In the genomic region with DNA sequence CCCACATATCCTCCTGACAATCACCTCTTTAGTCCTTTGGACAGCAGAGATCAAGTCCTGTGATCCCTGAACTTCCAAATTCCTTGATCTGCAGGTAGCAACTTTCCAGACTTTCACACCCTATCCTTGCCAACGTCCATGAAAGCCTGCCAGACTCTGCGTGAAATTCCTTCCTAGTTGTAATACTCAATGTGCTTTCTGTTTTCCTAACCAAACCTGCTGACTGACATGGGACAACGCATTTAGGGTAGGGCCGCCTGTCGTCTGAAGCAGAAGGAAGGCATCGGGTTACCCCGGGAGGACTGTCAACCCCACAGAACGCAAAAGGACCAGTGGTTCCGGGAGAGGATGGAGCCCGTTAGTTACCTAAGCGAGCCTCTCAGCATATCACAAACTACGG, we compare ENCODE assay signal across 19 cellular contexts. TPM values are rescaled to one million over a fixed set of nuclear protein-coding genes. Genes with fewer than 3 reads are reported as not detected.
DNase-seq lines count a peak whose midpoint lies in the region; TF ChIP-seq lines count a peak whose summit lies in the region.
"Had no signal": no experiment of that assay in that cellular context is flagged by ENCODE, and none has a peak within 500 bp of the region (broad histone marks: within the 10 kb centered on the region; RNA-seq: fewer than 3 reads in every experiment).

No MANE protein-coding gene starts in this region.

- no peaks in the 10 kb centered on the region for H3F3A ChIP-seq in neural progenitor cell (ENCODE audit: low read depth)

- peaks cover 6% of the 10 kb centered on the region for H3K27me3 Mint-ChIP-seq in activated CD4-positive, alpha-beta T cell treated with anti-CD3 and anti-CD28 coated beads, Interleukin-2, amount 10 ng/mL, durations not matched to agents 24 days and 14 days
- H3K27me3 Mint-ChIP-seq in activated CD4-positive, alpha-beta T cell treated with anti-CD3 and anti-CD28 coated beads, Interleukin-2, amount 10 ng/mL, durations not matched to agents 7 days and 5 days, result peaks cover 12% of the 10 kb centered on the region
- peaks cover 4% of the 10 kb centered on the region for H3K27me3 Mint-ChIP-seq in neural progenitor cell (ENCODE audit: insufficient read depth, low read depth)

- H3K4me1 ChIP-seq in neural progenitor cell, result no peaks in the 10 kb centered on the region

- DNase-seq in activated CD4-positive, alpha-beta T cell treated with anti-CD3 and anti-CD28 coated beads, Interleukin-2, amount 10 ng/mL, durations not matched to agents 24 days and 14 days, result peak; percentile 33
- DNase-seq in activated CD4-positive, alpha-beta T cell treated with anti-CD3 and anti-CD28 coated beads, Interleukin-2, amount 10 ng/mL, durations not matched to agents 7 days and 5 days, result no peak
- DNase-seq in coronary artery (ENCODE audit: low spot score), result no peak
- peak; percentile 12 for DNase-seq in neural progenitor cell (ENCODE audit: low spot score)
- DNase-seq in NCI-H748 treated with DMSO at 0.1 percent for 48 hours (lab: John Stamatoyannopoulos, UW), result no peak
- no peak for DNase-seq in globus pallidus (ENCODE audit: low spot score)
- DNase-seq in NK-92 treated with Interleukin-12 subunit alpha and Interleukin-12 subunit beta, amount 100 ng/mL, for 24 hours (lab: John Stamatoyannopoulos, UW), result no peak
- DNase-seq in activated naive CD4-positive, alpha-beta T cell treated with Interleukin-2 at 50 U/mL for 16 hours, result no peak
- DNase-seq: DMS79 treated with DMSO at 0.1 percent for 48 hours, KG1, MV-4-11, NCI-H1694 treated with DMSO at 0.1 percent for 48 hours, NCI-H774, OCI-M1, Right ventricle myocardium superior had no signal

- H3K27me3 ChIP-seq in neural progenitor cell, result peaks cover 61% of the 10 kb centered on the region

- peak overlapping the region; percentile 40 to 41 for H3K27ac ChIP-seq in coronary artery
- H3K27ac ChIP-seq in neural progenitor cell, result no peak overlapping the region
- H3K27ac ChIP-seq: 22Rv1, SK-N-MC had no signal

- H3K9me3 ChIP-seq in neural progenitor cell (ENCODE audit: low read depth), result no peaks in the 10 kb centered on the region

- TF ChIP-seq CTCF in coronary artery (IDR thresholded peaks at IDR 0.05) (no peak), neural progenitor cell (IDR thresholded peaks at IDR 0.05) (no peak)

- no peaks in the 10 kb centered on the region for H3K36me3 ChIP-seq in neural progenitor cell

- H3K9me3 Mint-ChIP-seq in activated CD4-positive, alpha-beta T cell treated with anti-CD3 and anti-CD28 coated beads, Interleukin-2, amount 10 ng/mL, durations not matched to agents 24 days and 14 days, result no peaks in the 10 kb centered on the region
- H3K9me3 Mint-ChIP-seq in activated CD4-positive, alpha-beta T cell treated with anti-CD3 and anti-CD28 coated beads, Interleukin-2, amount 10 ng/mL, durations not matched to agents 7 days and 5 days, result no peaks in the 10 kb centered on the region
- H3K9me3 Mint-ChIP-seq in neural progenitor cell, result no peaks in the 10 kb centered on the region

- H3K4me1 Mint-ChIP-seq in activated CD4-positive, alpha-beta T cell treated with anti-CD3 and anti-CD28 coated beads, Interleukin-2, amount 10 ng/mL, durations not matched to agents 24 days and 14 days, result no peaks in the 10 kb centered on the region
- no peaks in the 10 kb centered on the region for H3K4me1 Mint-ChIP-seq in activated CD4-positive, alpha-beta T cell treated with anti-CD3 and anti-CD28 coated beads, Interleukin-2, amount 10 ng/mL, durations not matched to agents 7 days and 5 days
- H3K4me1 Mint-ChIP-seq in neural progenitor cell, result no peaks in the 10 kb centered on the region
- H3K4me1 Mint-ChIP-seq: CD14-positive monocyte had no signal

- no peak overlapping the region for H3K4me3 Mint-ChIP-seq in activated CD4-positive, alpha-beta T cell treated with anti-CD3 and anti-CD28 coated beads, Interleukin-2, amount 10 ng/mL, durations not matched to agents 24 days and 14 days
- no peak overlapping the region for H3K4me3 Mint-ChIP-seq in activated CD4-positive, alpha-beta T cell treated with anti-CD3 and anti-CD28 coated beads, Interleukin-2, amount 10 ng/mL, durations not matched to agents 7 days and 5 days
- no peak overlapping the region for H3K4me3 Mint-ChIP-seq in neural progenitor cell

- no peak overlapping the region for H2AFZ ChIP-seq in neural progenitor cell (replicated peaks)

- H3K27ac Mint-ChIP-seq in activated CD4-positive, alpha-beta T cell treated with anti-CD3 and anti-CD28 coated beads, Interleukin-2, amount 10 ng/mL, durations not matched to agents 24 days and 14 days, result no peak overlapping the region
- H3K27ac Mint-ChIP-seq in activated CD4-positive, alpha-beta T cell treated with anti-CD3 and anti-CD28 coated beads, Interleukin-2, amount 10 ng/mL, durations not matched to agents 7 days and 5 days, result no peak overlapping the region
- no peak overlapping the region for H3K27ac Mint-ChIP-seq in neural progenitor cell
- H3K27ac Mint-ChIP-seq: CD14-positive monocyte had no signal

- CTCF ChIA-PET in activated CD4-positive, alpha-beta T cell treated with anti-CD3 and anti-CD28 coated beads, Interleukin-2, amount 10 ng/mL, durations not matched to agents 7 days and 5 days (lab: Charles Lee), result no interaction called here

- no peak overlapping the region for H3K9ac ChIP-seq in neural progenitor cell

- no peak overlapping the region for H3K4me2 ChIP-seq in neural progenitor cell

- H4K20me1 ChIP-seq in neural progenitor cell (ENCODE audit: low read depth), result no peaks in the 10 kb centered on the region

- intact Hi-C loops in activated CD4-positive, alpha-beta T cell treated with anti-CD3 and anti-CD28 coated beads, Interleukin-2, amount 10 ng/mL, durations not matched to agents 24 days and 14 days (cut with micrococcal nuclease), result no loop called here

- no peaks in the 10 kb centered on the region for H3K36me3 Mint-ChIP-seq in activated CD4-positive, alpha-beta T cell treated with anti-CD3 and anti-CD28 coated beads, Interleukin-2, amount 10 ng/mL, durations not matched to agents 24 days and 14 days (ENCODE audit: low read depth)
- H3K36me3 Mint-ChIP-seq in activated CD4-positive, alpha-beta T cell treated with anti-CD3 and anti-CD28 coated beads, Interleukin-2, amount 10 ng/mL, durations not matched to agents 7 days and 5 days (ENCODE audit: low read depth), result no peaks in the 10 kb centered on the region
- no peaks in the 10 kb centered on the region for H3K36me3 Mint-ChIP-seq in neural progenitor cell
- H3K36me3 Mint-ChIP-seq: CD14-positive monocyte had no signal

- H3K4me3 ChIP-seq in coronary artery (peak overlapping the region; percentile 29), neural progenitor cell (no peak overlapping the region)
- H3K4me3 ChIP-seq: SK-N-MC had no signal

- no peaks in the 10 kb centered on the region for H3K79me2 ChIP-seq in neural progenitor cell (ENCODE audit: low read depth)

- POLR2A ChIA-PET in activated CD4-positive, alpha-beta T cell treated with anti-CD3 and anti-CD28 coated beads, Interleukin-2, amount 10 ng/mL, durations not matched to agents 7 days and 5 days (lab: Charles Lee), result no interaction called here

RNA-seq across cellular contexts. Expression of gene ITGA8, which starts 23.9 kb away (rescaled TPM):
- not detected in 2 replicates for total RNA-seq in activated CD4-positive, alpha-beta T cell treated with anti-CD3 and anti-CD28 coated beads, Interleukin-2, amount 10 ng/mL, durations not matched to agents 24 days and 14 days
- not detected for total RNA-seq in activated CD4-positive, alpha-beta T cell treated with anti-CD3 and anti-CD28 coated beads, Interleukin-2, amount 10 ng/mL, durations not matched to agents 7 days and 5 days
- total RNA-seq in neural progenitor cell (ENCODE audit: low replicate concordance), result 0.15 TPM in 1 of 2 replicates, not detected in the other
- total RNA-seq: NCI-H460 had no signal

Comparison
In these comparisons a context has a peak if more than half of its experiments do, and no peak if none do; other contexts are left out.
1. DNase-seq: peak in activated CD4-positive, alpha-beta T cell treated with anti-CD3 and anti-CD28 coated beads, Interleukin-2, amount 10 ng/mL, durations not matched to agents 24 days and 14 days (single experiment) and neural progenitor cell (single experiment); none in activated CD4-positive, alpha-beta T cell treated with anti-CD3 and anti-CD28 coated beads, Interleukin-2, amount 10 ng/mL, durations not matched to agents 7 days and 5 days (single experiment), coronary artery (single experiment), NCI-H748 treated with DMSO at 0.1 percent for 48 hours (single experiment), globus pallidus (single experiment), NK-92 treated with Interleukin-12 subunit alpha and Interleukin-12 subunit beta, amount 100 ng/mL, for 24 hours (single experiment) and activated naive CD4-positive, alpha-beta T cell treated with Interleukin-2 at 50 U/mL for 16 hours (single experiment).